23 cellular contexts compared by ENCODE assay signal in the genomic region with DNA sequence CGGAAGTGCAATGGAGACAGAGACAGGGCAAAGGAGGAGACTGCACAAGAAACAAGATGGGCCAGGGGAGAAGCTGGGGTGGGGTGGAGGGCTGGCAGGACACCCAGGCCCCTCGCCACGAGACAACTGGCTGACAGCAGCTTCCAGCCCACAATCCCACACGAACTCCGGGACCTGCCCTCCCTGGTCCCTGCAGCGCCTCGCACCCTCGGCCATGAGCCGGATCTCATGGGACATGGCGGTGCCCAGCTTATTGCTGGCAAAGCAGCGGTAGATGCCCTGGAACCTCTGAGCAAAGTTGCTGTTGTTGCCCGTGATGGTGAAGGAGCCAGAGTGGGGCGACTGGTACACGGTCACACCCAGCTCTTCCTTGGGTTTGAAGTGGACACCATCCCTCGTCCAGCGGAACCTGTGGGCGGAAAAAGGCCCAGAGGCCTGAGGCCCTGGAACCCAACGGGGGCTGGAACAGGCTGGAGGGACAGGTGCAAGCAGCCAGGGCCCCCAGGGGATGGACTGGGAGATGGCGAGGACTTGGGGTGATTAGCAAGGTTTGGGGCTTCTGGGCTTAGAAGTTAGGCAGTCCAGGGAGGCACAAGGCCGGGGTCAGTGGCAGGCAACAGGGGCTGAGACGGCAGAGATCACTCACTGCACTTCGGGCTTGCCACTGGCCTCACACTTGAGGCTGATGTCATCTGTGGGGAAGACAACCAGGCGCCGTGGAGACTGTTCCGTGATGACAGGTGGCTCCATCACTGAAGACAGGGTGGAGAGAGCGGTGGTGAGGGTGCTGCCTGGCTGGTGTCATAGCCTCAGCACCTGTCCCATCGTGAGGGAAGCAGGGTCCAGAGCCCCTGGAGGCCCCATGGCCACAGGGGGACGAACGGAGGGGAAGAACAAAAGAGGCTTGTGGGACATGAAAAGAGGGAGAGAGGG. TPM values are rescaled to one million over a fixed set of nuclear protein-coding genes. Genes with fewer than 3 reads are reported as not detected.
DNase-seq lines count a peak whose midpoint lies in the region; ATAC-seq and TF ChIP-seq lines count a peak whose summit lies in the region.
"Had no signal": no experiment of that assay in that cellular context is flagged by ENCODE, and none has a peak within 500 bp of the region (broad histone marks: within the 10 kb centered on the region; RNA-seq: fewer than 3 reads in every experiment).

No MANE protein-coding gene starts in this region.

- H3K9me3 ChIP-seq in IMR-90 (ENCODE audit: control insufficient read depth, insufficient read depth, low read length) = peaks cover 3% of the 10 kb centered on the region; the same call in 1 of the 2 replicates
- no peaks in the 10 kb centered on the region for H3K9me3 ChIP-seq in osteoblast (ENCODE audit: low read depth, low read length)
- H3K9me3 ChIP-seq in H9 (ENCODE audit: control insufficient read depth, low read depth, low read length) = peaks cover 6% of the 10 kb centered on the region
- H3K9me3 ChIP-seq: Caco-2 had no signal

- no peak overlapping the region for H2BK20ac ChIP-seq in IMR-90 (ENCODE audit: low read depth, low read length)
- H2BK20ac ChIP-seq in H9 (ENCODE audit: low read depth, low read length, poor library complexity, severe bottlenecking) = no peak overlapping the region

- no peak overlapping the region for H2BK120ac ChIP-seq in IMR-90 (ENCODE audit: low read depth, low read length)
- no peak overlapping the region for H2BK120ac ChIP-seq in H9 (ENCODE audit: low read depth, low read length, poor library complexity, severe bottlenecking)

- 68% methylated on average over 14 of the region's 29 CpGs; no CpG with 5 or more reads in 1 of the 2 experiments for WGBS in IMR-90 (ENCODE audit: extremely low coverage in 2 of 2, insufficient read length in 1 of 2), 2 experiments
- whole genome bisulfite sequencing in H9 (ENCODE audit: extremely low coverage, insufficient read length, low lambda C conversion rate) = no CpG with 5 or more reads among the region's 29 CpGs

- no peaks in the 10 kb centered on the region for H3K9me1 ChIP-seq in IMR-90 (ENCODE audit: insufficient read depth, low read length)

- no peaks in the 10 kb centered on the region for H3K27me3 Mint-ChIP-seq in chondrocyte (ENCODE audit: low read depth)
- peaks cover 8 to 13% of the 10 kb centered on the region in 2 donors for H3K27me3 Mint-ChIP-seq in natural killer cell (ENCODE audit: low read depth in 2 of 2)
- peaks cover under 1% of the 10 kb centered on the region; the same call in 1 of the 2 replicates for H3K27me3 Mint-ChIP-seq in H9 (ENCODE audit: low read depth)

- DNase-seq in NCI-H524 (lab: John Stamatoyannopoulos, UW) (peak; percentile 42 to 68), NCI-H524 treated with DMSO at 0.1 percent for 48 hours (lab: John Stamatoyannopoulos, UW) (no peak), IMR-90 (no peak), chondrocyte (ENCODE audit: low spot score) (peak; percentile 73), osteoblast (ENCODE audit: insufficient read length, low spot score, missing footprints) (peak; percentile 67), natural killer cell (no peak), RPMI8226 (no peak), H9 (no peak)
- DNase-seq: Caco-2; CD4-positive, alpha-beta T cell; GF-D8; HFFc6; NCI-H1048; NCI-H1436; NCI-H2029; NCI-H774; SHP77 treated with DMSO at 0.1 percent for 48 hours had no signal

- H4K91ac ChIP-seq in IMR-90 (ENCODE audit: insufficient read depth, low read depth, low read length) = no peak overlapping the region
- H4K91ac ChIP-seq in H9 (ENCODE audit: insufficient read length, low read depth, low read length) = no peak overlapping the region

- H3K79me1 ChIP-seq in IMR-90 (ENCODE audit: low read depth in 1 of 2, low read length in 2 of 2) (no peaks in the 10 kb centered on the region), H9 (ENCODE audit: insufficient read depth, low read depth, low read length, poor library complexity, severe bottlenecking) (no peaks in the 10 kb centered on the region)

- H3K23ac ChIP-seq in IMR-90 (ENCODE audit: low read depth, low read length) = no peak overlapping the region
- H3K23ac ChIP-seq in H9 (ENCODE audit: insufficient read length, low read depth, low read length) = no peak overlapping the region

- dilution Hi-C loops in IMR-90 (cut with HindIII; ENCODE audit: low sequenced_read_pairs, unreplicated experiment) = no loop called here

- H3K27ac ChIP-seq in IMR-90 (ENCODE audit: insufficient read depth, low read length) = no peak overlapping the region
- H3K27ac ChIP-seq in osteoblast (ENCODE audit: low read depth, low read length) = no peak overlapping the region
- H3K27ac ChIP-seq in H9 (ENCODE audit: insufficient read length, low read depth, low read length) = no peak overlapping the region

- H2BK15ac ChIP-seq in IMR-90 (ENCODE audit: low read depth, low read length) (no peak overlapping the region), H9 (ENCODE audit: low read depth, low read length) (no peak overlapping the region)

- no peaks in the 10 kb centered on the region for H3K23me2 ChIP-seq in H9 (ENCODE audit: insufficient read length, low read depth, low read length, poor library complexity, severe bottlenecking)

- H3K4me1 Mint-ChIP-seq in chondrocyte (ENCODE audit: low read depth) (no peaks in the 10 kb centered on the region), natural killer cell (peaks cover 0 to 6% of the 10 kb centered on the region in 2 donors), H9 (peaks cover 7 to 32% of the 10 kb centered on the region in 2 experiments)

- no TSS peak for BruUV-seq in IMR-90 (replicated peaks; lab: Mats Ljungman, UMichigan)

- CTCF ChIA-PET in IMR-90 (lab: Yijun Ruan, JAX) = no interaction called here

- no peak overlapping the region for H2AK9ac ChIP-seq in IMR-90 (replicated peaks; ENCODE audit: low read depth, low read length, poor library complexity)

- ATAC-seq in IMR-90 (ENCODE audit: low read depth) (no peak), natural killer cell (no peak)

- H4K5ac ChIP-seq in IMR-90 (ENCODE audit: low read depth, low read length) (no peak overlapping the region), H9 (ENCODE audit: insufficient read length, low read depth, low read length) (no peak overlapping the region)

- H3K9ac ChIP-seq in IMR-90 (ENCODE audit: low read depth, low read length) = no peak overlapping the region
- H3K9ac ChIP-seq in H9 (ENCODE audit: extremely low read depth, insufficient read length, low read length) = no peak overlapping the region

- H3K27ac Mint-ChIP-seq in chondrocyte (ENCODE audit: unreplicated experiment) = no peak overlapping the region
- no peak overlapping the region for H3K27ac Mint-ChIP-seq in natural killer cell
- H3K27ac Mint-ChIP-seq in H9 = peak overlapping the region in 1 of 3 experiments; percentile 94; a peak in 2 of 7 replicates
- H3K27ac Mint-ChIP-seq: CD4-positive, alpha-beta T cell; HFFc6 had no signal

- no peak overlapping the region for H3K4me3 Mint-ChIP-seq in chondrocyte (ENCODE audit: unreplicated experiment)
- H3K4me3 Mint-ChIP-seq in natural killer cell = no peak overlapping the region
- H3K4me3 Mint-ChIP-seq in H9 = no peak overlapping the region; a peak in 1 of 5 replicates
- H3K4me3 Mint-ChIP-seq: CD4-positive, alpha-beta T cell; HFFc6 had no signal

- in situ Hi-C loops in IMR-90 (cut with MboI; ENCODE audit: low sequenced_read_pairs) = no loop called here

- no peaks in the 10 kb centered on the region for H3K4me1 ChIP-seq in IMR-90 (ENCODE audit: control insufficient read depth, insufficient read depth, low read length)
- no peaks in the 10 kb centered on the region for H3K4me1 ChIP-seq in osteoblast (ENCODE audit: insufficient read depth, low read length)
- H3K4me1 ChIP-seq in H9 (ENCODE audit: insufficient read depth, low read length) = no peaks in the 10 kb centered on the region; the same call in 1 of the 2 replicates
- H3K4me1 ChIP-seq: Caco-2 had no signal

- no peak overlapping the region for H3K14ac ChIP-seq in IMR-90 (replicated peaks; ENCODE audit: low read depth, low read length)
- H3K14ac ChIP-seq in H9 (ENCODE audit: insufficient read depth, low read length) = no peak overlapping the region

- H3K27me3 ChIP-seq in IMR-90 (ENCODE audit: control insufficient read depth, insufficient read depth, low read length) = peaks cover 16% of the 10 kb centered on the region
- H3K27me3 ChIP-seq in osteoblast (ENCODE audit: insufficient read depth, low read length) = peaks cover 7% of the 10 kb centered on the region
- no peaks in the 10 kb centered on the region for H3K27me3 ChIP-seq in H9 (ENCODE audit: insufficient read depth, low read length)

- H3K79me2 ChIP-seq in osteoblast (ENCODE audit: insufficient read depth, low read length) = no peaks in the 10 kb centered on the region
- no peaks in the 10 kb centered on the region for H3K79me2 ChIP-seq in H9 (ENCODE audit: insufficient read depth, low read length)

- H3K36me3 ChIP-seq in IMR-90 (ENCODE audit: control insufficient read depth, insufficient read depth, low read length) (no peaks in the 10 kb centered on the region), osteoblast (ENCODE audit: insufficient read depth, low read length) (no peaks in the 10 kb centered on the region)

- no peak overlapping the region for H3T11ph ChIP-seq in H9 (ENCODE audit: low read length)

- POLR2A ChIA-PET in IMR-90 (lab: Charles Lee; ENCODE audit: unreplicated experiment) = no interaction called here

- intact Hi-C loops in IMR-90 (cut with micrococcal nuclease) = no loop called here
- intact Hi-C loops in natural killer cell (cut with micrococcal nuclease) = no loop called here

- H3K18ac ChIP-seq in IMR-90 (ENCODE audit: low read depth, low read length) (no peak overlapping the region), H9 (ENCODE audit: insufficient read length, low read depth, low read length) (no peak overlapping the region)

- no peak overlapping the region for H3K4me3 ChIP-seq in IMR-90 (ENCODE audit: insufficient read depth, low read depth, low read length)
- H3K4me3 ChIP-seq in osteoblast (ENCODE audit: insufficient read depth, low read length) = no peak overlapping the region

- H4K8ac ChIP-seq in IMR-90 (ENCODE audit: low read depth in 2 of 2, low read length in 2 of 2) (no peak overlapping the region), H9 (replicated peaks; ENCODE audit: insufficient read length, low read depth, low read length) (no peak overlapping the region)

- TF ChIP-seq POLR2A in IMR-90 (IDR thresholded peaks at IDR 0.05; ENCODE audit: low read depth, low read length) = no peak

- TF ChIP-seq CTCF in IMR-90 (conservative IDR thresholded peaks at IDR 0.05; ENCODE audit: low read depth, low read length) (no peak), chondrocyte (IDR thresholded peaks at IDR 0.05) (no peak), osteoblast (IDR thresholded peaks at IDR 0.05; ENCODE audit: extremely low read depth, low read depth, low read length) (no peak), natural killer cell (IDR thresholded peaks at IDR 0.05) (no peak), H9 (conservative IDR thresholded peaks at IDR 0.05) (no peak)

- H4K20me1 ChIP-seq in IMR-90 (ENCODE audit: insufficient read depth, low read length) = no peaks in the 10 kb centered on the region; the same call in 1 of the 2 replicates
- peaks cover 9% of the 10 kb centered on the region for H4K20me1 ChIP-seq in osteoblast (ENCODE audit: insufficient read depth, low read length)
- H4K20me1 ChIP-seq in H9 (ENCODE audit: control insufficient read depth, insufficient read depth, insufficient read length) = no peaks in the 10 kb centered on the region

- H2AK5ac ChIP-seq in IMR-90 (ENCODE audit: low read depth, low read length) = no peak overlapping the region
- no peak overlapping the region for H2AK5ac ChIP-seq in H9 (ENCODE audit: insufficient read length, low read length)

- H3K4ac ChIP-seq in IMR-90 (ENCODE audit: low read depth, low read length) (no peak overlapping the region), H9 (ENCODE audit: low read depth, low read length) (no peak overlapping the region)

- H2BK12ac ChIP-seq in H9 (ENCODE audit: insufficient read length, low read depth, low read length) = no peak overlapping the region

- H3K9me3 Mint-ChIP-seq in chondrocyte (ENCODE audit: low read depth) = peaks cover 5% of the 10 kb centered on the region
- H3K9me3 Mint-ChIP-seq in natural killer cell = no peaks in the 10 kb centered on the region
- H3K9me3 Mint-ChIP-seq in H9 = peaks cover 59 to 84% of the 10 kb centered on the region in 2 experiments
- H3K9me3 Mint-ChIP-seq: CD4-positive, alpha-beta T cell; HFFc6 had no signal

- H3K4me2 ChIP-seq in IMR-90 (ENCODE audit: low read depth, low read length) (no peak overlapping the region), osteoblast (ENCODE audit: insufficient read depth, low read length) (no peak overlapping the region), H9 (ENCODE audit: insufficient read depth, insufficient read length, low read length) (no peak overlapping the region)

- H2BK5ac ChIP-seq in IMR-90 (ENCODE audit: low read depth, low read length, poor library complexity, severe bottlenecking) = no peak overlapping the region
- no peak overlapping the region for H2BK5ac ChIP-seq in H9 (ENCODE audit: insufficient read length, low read length)

- H3K56ac ChIP-seq in IMR-90 (ENCODE audit: extremely low read depth, insufficient read depth, low read length) (no peak overlapping the region), H9 (ENCODE audit: insufficient read length, low read depth, low read length) (no peak overlapping the region)

- TF ChIP-seq RAD21 in IMR-90 (IDR thresholded peaks at IDR 0.05; ENCODE audit: low read length) = no peak

- no peaks in the 10 kb centered on the region for H3K36me3 Mint-ChIP-seq in chondrocyte (ENCODE audit: low read depth)
- no peaks in the 10 kb centered on the region for H3K36me3 Mint-ChIP-seq in natural killer cell
- H3K36me3 Mint-ChIP-seq in H9 (ENCODE audit: insufficient read depth in 1 of 3, low read depth in 3 of 3) = peaks cover 6 to 30% (median 24%) of the 10 kb centered on the region in 3 experiments; a peak in 6 of 7 replicates

- H2AFZ ChIP-seq in IMR-90 (replicated peaks; ENCODE audit: low read length, poor library complexity) (peak overlapping the region; percentile 49), osteoblast (ENCODE audit: low read length) (no peak overlapping the region), H9 (ENCODE audit: low read length) (no peak overlapping the region)

RNA-seq across cellular contexts. Expression of gene L1CAM, which starts 13.8 kb away (rescaled TPM):
- total RNA-seq in IMR-90 (2012; rRNA removed) = 0.36 and 0.56 TPM in 2 replicates
- 1.9 and 2.2 TPM in 2 replicates for polyA plus RNA-seq in IMR-90 (2012; rRNA removed)
- 0.80 and 1.8 TPM in 2 replicates for polyA plus RNA-seq in IMR-90 (2012; cell fraction: cytosol; rRNA removed)
- polyA plus RNA-seq in IMR-90 (2012; cell fraction: nucleus; rRNA removed; ENCODE audit: low replicate concordance) = 1.3 and 2.2 TPM in 2 replicates
- 2.2 to 2.9 TPM (median 2.5 TPM) in 3 replicates for total RNA-seq in chondrocyte
- under 0.01 TPM in 2 replicates for total RNA-seq in osteoblast
- under 1 TPM in 2 of 3 donors, not detected in 1; 0.23 to 0.98 TPM for total RNA-seq in natural killer cell
- total RNA-seq in H9 (2021) = 19.9 and 22.7 TPM in 2 replicates
- total RNA-seq: HT-29 had no signal

RNA-seq across cellular contexts. Expression of gene AVPR2, which starts 32.3 kb away (rescaled TPM):
- not detected in 2 replicates for total RNA-seq in IMR-90 (2012; rRNA removed)
- polyA plus RNA-seq in IMR-90 (2012; rRNA removed) = not detected in 2 replicates
- polyA plus RNA-seq in IMR-90 (2012; cell fraction: cytosol; rRNA removed) = not detected in 2 replicates
- not detected in 2 replicates for polyA plus RNA-seq in IMR-90 (2012; cell fraction: nucleus; rRNA removed; ENCODE audit: low replicate concordance)
- not detected in 3 replicates for total RNA-seq in chondrocyte
- total RNA-seq in osteoblast = not detected in 2 replicates
- not detected for total RNA-seq in natural killer cell
- not detected in 2 replicates for total RNA-seq in H9 (2021)
- total RNA-seq: Caco-2; CD4-positive, alpha-beta T cell; H1; HFFc6; HT-29; MCF 10A; NCI-H460; RPMI7951 had no signal
- polyA plus RNA-seq: BJ had no signal

RNA-seq across cellular contexts. Expression of gene PDZD4, which starts 41.9 kb away (rescaled TPM):
- total RNA-seq in IMR-90 (2012; rRNA removed) (under 0.01 and 0.28 TPM in 2 replicates), chondrocyte (24.8 to 27.2 TPM (median 25.4 TPM) in 3 replicates), osteoblast (under 0.01 TPM in 2 replicates), natural killer cell (100 to 1,000 TPM; 101 to 177 (median 157) TPM), H9 (2021) (110 and 118 TPM in 2 replicates)
- 0.34 and 0.38 TPM in 2 replicates for polyA plus RNA-seq in IMR-90 (2012; rRNA removed)
- polyA plus RNA-seq in IMR-90 (2012; cell fraction: cytosol; rRNA removed) = 0.21 and 0.30 TPM in 2 replicates
- 1.8 and 2.2 TPM in 2 replicates for polyA plus RNA-seq in IMR-90 (2012; cell fraction: nucleus; rRNA removed; ENCODE audit: low replicate concordance)
- total RNA-seq: HFFc6, MCF 10A had no signal

RNA-seq across cellular contexts. Expression of gene ARHGAP4, which starts 53.9 kb away (rescaled TPM):
- total RNA-seq in IMR-90 (2012; rRNA removed) (0.18 and 0.28 TPM in 2 replicates), chondrocyte (2.8 to 3.7 TPM (median 3.1 TPM) in 3 replicates), osteoblast (0.88 and 1.4 TPM in 2 replicates), natural killer cell (100 to 1,000 TPM; 352 to 398 (median 384) TPM), H9 (2021) (37.8 and 40.6 TPM in 2 replicates)
- polyA plus RNA-seq in IMR-90 (2012; rRNA removed) = 0.72 and 0.79 TPM in 2 replicates
- polyA plus RNA-seq in IMR-90 (2012; cell fraction: cytosol; rRNA removed) = 0.11 and 0.22 TPM in 2 replicates
- 3.0 and 7.9 TPM in 2 replicates for polyA plus RNA-seq in IMR-90 (2012; cell fraction: nucleus; rRNA removed; ENCODE audit: low replicate concordance)

Comparison
In these comparisons a context has a peak if more than half of its experiments do, and no peak if none do; other contexts are left out.
1. DNase-seq: peak in NCI-H524 (2 of 2), chondrocyte (single experiment) and osteoblast (single experiment); none in NCI-H524 treated with DMSO at 0.1 percent for 48 hours (single experiment), IMR-90 (single experiment), natural killer cell (single experiment), RPMI8226 (single experiment) and H9 (single experiment).
2. RNA of gene PDZD4, which starts 41.9 kb away (total RNA-seq): 101 to 177 TPM in natural killer cell, 110 to 118 TPM in H9 and 24.8 to 27.2 TPM in chondrocyte; under 0.01 to 0.28 TPM in IMR-90 and under 0.01 TPM in osteoblast; every median in the first group is over 10 times any median in the second.